ENCODE assay signal across 22 cellular contexts in genomic region chr10:86105181-86105580, GRCh38.
"Had no signal": no experiment of that assay in that cellular context is flagged by ENCODE, and none has a peak within 500 bp of the region (broad histone marks: within the 10 kb centered on the region; RNA-seq: fewer than 3 reads in every experiment).

No MANE protein-coding gene starts in this region.

- H3K36me3 ChIP-seq: SJSA1 had no signal

- H3K4me3 ChIP-seq: SJSA1, SK-N-MC had no signal

- H3K4me1 ChIP-seq: SJSA1 had no signal

- H3K27ac ChIP-seq: SJSA1, SK-N-MC had no signal

- DNase-seq: IMR-90, Karpas-422, KG1, MM.1S, NCI-H1092 treated with DMSO at 0.1 percent for 48 hours, NCI-H1436, NCI-H187, NCI-H2029, NCI-H2081 treated with DMSO at 0.1 percent for 48 hours, NCI-H2171, NCI-H226, NCI-H446, NCI-H510A, NCI-H524 treated with DMSO at 0.1 percent for 48 hours, NCI-H69, NCI-H774, Right ventricle myocardium superior, RPMI8226, SIG-M5 had no signal

- ATAC-seq: HepG2 had no signal

- H3K9me3 ChIP-seq: SJSA1 had no signal

- H3K27me3 ChIP-seq: SJSA1 had no signal
